ENCODE assay signal across 11 cellular contexts in genomic region chr9:109910616-109911568, GRCh38.
DNase-seq lines count a peak whose midpoint lies in the region; FAIRE-seq and TF ChIP-seq lines count a peak whose summit lies in the region.
"Had no signal": no experiment of that assay in that cellular context is flagged by ENCODE, and none has a peak within 500 bp of the region (broad histone marks: within the 10 kb centered on the region; RNA-seq: fewer than 3 reads in every experiment).

No MANE protein-coding gene starts in this region.

- no peaks in the 10 kb centered on the region for H3K4me1 ChIP-seq in parathyroid adenoma

- H2AFZ ChIP-seq in parathyroid adenoma, result no peak overlapping the region

- no peak for TF ChIP-seq POLR2A in GM12892 (IDR thresholded peaks at IDR 0.05; ENCODE audit: low read depth, low read length)

- no peaks in the 10 kb centered on the region for H3K27me3 ChIP-seq in parathyroid adenoma (ENCODE audit: control insufficient read depth, insufficient read depth, low read length)

- POLR2A ChIA-PET in RWPE1 (lab: Yijun Ruan, JAX; ENCODE audit: low non-redundant PET), result no interaction called here

- FAIRE-seq in GM12892 (lab: Jason Lieb, UNC), result no peak
- FAIRE-seq: frontal cortex had no signal

- CTCF ChIA-PET in RWPE1 (lab: Yijun Ruan, JAX), result interaction anchor here (0.6 to 0.9 kb wide), 3 partner anchors 147 to 1020 kb away, joined by 3 to 8 read pairs (median 4); partner anchors contain the start of gene MUSK

- no peak overlapping the region for H3K4me2 ChIP-seq in parathyroid adenoma (ENCODE audit: low read length)

- DNase-seq in DMS53 (lab: John Stamatoyannopoulos, UW) (peak; percentile 70), RWPE1 (ENCODE audit: low spot score) (peak; percentile 69), fibroblast of mammary gland (ENCODE audit: low read depth) (peak; percentile 80), activated gamma-delta T cell treated with Interleukin-2 at 50 U/mL for 16 hours (no peak), GM10266 (ENCODE audit: extremely low spot score) (no peak), GM12892 (ENCODE audit: insufficient read length) (no peak)
- DNase-seq in activated CD4-positive, CD25-positive, alpha-beta regulatory T cell treated with anti-CD3 and anti-CD28 coated beads, Interleukin-2, amount 50 U/mL, for 72 hours, result no peak
- DNase-seq: activated T-cell treated with anti-CD3 and anti-CD28 coated beads, Interleukin-2, amount 50 U/mL, for 4 hours; DMS79 treated with DMSO at 0.1 percent for 48 hours had no signal

- no peak overlapping the region for H3K9ac ChIP-seq in parathyroid adenoma

- no peaks in the 10 kb centered on the region for H3K36me3 ChIP-seq in parathyroid adenoma (ENCODE audit: control insufficient read depth, insufficient read depth, low read length)

- H3K27ac ChIP-seq in RWPE1 (peak overlapping the region; percentile 75), parathyroid adenoma (peak overlapping the region; percentile 75)

- H3K4me3 ChIP-seq in fibroblast of mammary gland (ENCODE audit: control insufficient read depth, low read depth, low read length) (no peak overlapping the region), parathyroid adenoma (ENCODE audit: low read depth, low read length) (no peak overlapping the region)

- H3K9me3 ChIP-seq in parathyroid adenoma (ENCODE audit: control insufficient read depth, low read length), result no peaks in the 10 kb centered on the region

- TF ChIP-seq CTCF in RWPE1 (conservative IDR thresholded peaks at IDR 0.05; ENCODE audit: low read depth) (no peak), fibroblast of mammary gland (conservative IDR thresholded peaks at IDR 0.05; ENCODE audit: control insufficient read depth, insufficient read depth, low read depth, low read length) (no peak), parathyroid adenoma (IDR thresholded peaks at IDR 0.05) (no peak), GM10266 (IDR thresholded peaks at IDR 0.05; ENCODE audit: control insufficient read depth, insufficient read depth, low read depth, missing control alignments) (no peak)

- no peaks in the 10 kb centered on the region for H3K79me2 ChIP-seq in parathyroid adenoma

Comparison
In these comparisons a context has a peak if more than half of its experiments do, and no peak if none do; other contexts are left out.
1. DNase-seq: peak in DMS53 (single experiment), RWPE1 (single experiment) and fibroblast of mammary gland (single experiment); none in activated gamma-delta T cell treated with Interleukin-2 at 50 U/mL for 16 hours (single experiment), GM10266 (single experiment), activated CD4-positive, CD25-positive, alpha-beta regulatory T cell treated with anti-CD3 and anti-CD28 coated beads, Interleukin-2, amount 50 U/mL, for 72 hours (single experiment) and GM12892 (single experiment).